Comparison of ENCODE assay signal across 1 cellular context in the genomic region with DNA sequence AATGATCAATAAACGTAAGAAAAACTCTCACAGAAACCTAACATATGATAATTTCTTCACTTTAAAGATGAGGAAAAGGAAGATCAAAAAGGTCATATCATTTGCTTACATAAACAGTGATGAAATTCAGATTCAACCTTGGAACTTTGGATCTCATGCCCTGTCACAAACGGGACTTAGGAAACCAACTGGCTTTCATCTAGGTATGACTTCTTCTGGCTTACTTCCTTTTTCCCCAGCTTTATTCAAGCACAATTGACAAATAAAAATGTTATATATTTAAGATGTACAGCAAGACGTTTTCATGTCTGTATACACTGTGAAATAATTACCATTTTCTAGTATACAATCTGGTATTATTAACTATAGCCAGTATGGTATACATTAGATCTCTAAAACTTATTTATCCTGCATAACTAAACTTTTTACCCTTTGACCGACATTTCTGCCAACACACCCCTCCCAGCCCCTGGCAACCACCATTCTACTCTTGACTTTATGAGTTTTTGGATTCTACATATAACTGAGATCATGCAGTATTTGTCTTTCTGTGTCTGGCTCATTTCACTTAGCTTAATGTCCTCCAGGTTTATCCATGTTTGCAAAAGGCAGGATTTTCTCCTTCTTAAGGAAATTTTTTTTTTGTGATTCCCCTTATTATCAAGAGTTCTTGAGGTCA.
TF ChIP-seq lines count a peak whose summit lies in the region.

No MANE protein-coding gene starts in this region.

TF ChIP-seq in HepG2, 621 proteins besides CTCF, POLR2A, EP300 and RAD21 (continued from another document and continues in another):
- TF ChIP-seq, protein P1, sequence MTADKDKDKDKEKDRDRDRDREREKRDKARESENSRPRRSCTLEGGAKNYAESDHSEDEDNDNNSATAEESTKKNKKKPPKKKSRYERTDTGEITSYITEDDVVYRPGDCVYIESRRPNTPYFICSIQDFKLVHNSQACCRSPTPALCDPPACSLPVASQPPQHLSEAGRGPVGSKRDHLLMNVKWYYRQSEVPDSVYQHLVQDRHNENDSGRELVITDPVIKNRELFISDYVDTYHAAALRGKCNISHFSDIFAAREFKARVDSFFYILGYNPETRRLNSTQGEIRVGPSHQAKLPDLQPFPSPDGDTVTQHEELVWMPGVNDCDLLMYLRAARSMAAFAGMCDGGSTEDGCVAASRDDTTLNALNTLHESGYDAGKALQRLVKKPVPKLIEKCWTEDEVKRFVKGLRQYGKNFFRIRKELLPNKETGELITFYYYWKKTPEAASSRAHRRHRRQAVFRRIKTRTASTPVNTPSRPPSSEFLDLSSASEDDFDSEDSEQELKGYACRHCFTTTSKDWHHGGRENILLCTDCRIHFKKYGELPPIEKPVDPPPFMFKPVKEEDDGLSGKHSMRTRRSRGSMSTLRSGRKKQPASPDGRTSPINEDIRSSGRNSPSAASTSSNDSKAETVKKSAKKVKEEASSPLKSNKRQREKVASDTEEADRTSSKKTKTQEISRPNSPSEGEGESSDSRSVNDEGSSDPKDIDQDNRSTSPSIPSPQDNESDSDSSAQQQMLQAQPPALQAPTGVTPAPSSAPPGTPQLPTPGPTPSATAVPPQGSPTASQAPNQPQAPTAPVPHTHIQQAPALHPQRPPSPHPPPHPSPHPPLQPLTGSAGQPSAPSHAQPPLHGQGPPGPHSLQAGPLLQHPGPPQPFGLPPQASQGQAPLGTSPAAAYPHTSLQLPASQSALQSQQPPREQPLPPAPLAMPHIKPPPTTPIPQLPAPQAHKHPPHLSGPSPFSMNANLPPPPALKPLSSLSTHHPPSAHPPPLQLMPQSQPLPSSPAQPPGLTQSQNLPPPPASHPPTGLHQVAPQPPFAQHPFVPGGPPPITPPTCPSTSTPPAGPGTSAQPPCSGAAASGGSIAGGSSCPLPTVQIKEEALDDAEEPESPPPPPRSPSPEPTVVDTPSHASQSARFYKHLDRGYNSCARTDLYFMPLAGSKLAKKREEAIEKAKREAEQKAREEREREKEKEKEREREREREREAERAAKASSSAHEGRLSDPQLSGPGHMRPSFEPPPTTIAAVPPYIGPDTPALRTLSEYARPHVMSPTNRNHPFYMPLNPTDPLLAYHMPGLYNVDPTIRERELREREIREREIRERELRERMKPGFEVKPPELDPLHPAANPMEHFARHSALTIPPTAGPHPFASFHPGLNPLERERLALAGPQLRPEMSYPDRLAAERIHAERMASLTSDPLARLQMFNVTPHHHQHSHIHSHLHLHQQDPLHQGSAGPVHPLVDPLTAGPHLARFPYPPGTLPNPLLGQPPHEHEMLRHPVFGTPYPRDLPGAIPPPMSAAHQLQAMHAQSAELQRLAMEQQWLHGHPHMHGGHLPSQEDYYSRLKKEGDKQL (CRISPR knock-in tag; IDR thresholded peaks at IDR 0.05; ENCODE audit: low read depth): peak; percentile 59; the same call in 1 of the 2 replicates
- TF ChIP-seq ZFP36L2 (CRISPR knock-in tag; IDR thresholded peaks at IDR 0.05) (no peak), ZNF549 (CRISPR knock-in tag; IDR thresholded peaks at IDR 0.05) (no peak), ZMYM3 (CRISPR knock-in tag; IDR thresholded peaks at IDR 0.05) (no peak), HBP1 (CRISPR knock-in tag; IDR thresholded peaks at IDR 0.05; ENCODE audit: low read depth) (no peak; the same call in 1 of the 2 replicates), HCFC1 (IDR thresholded peaks at IDR 0.05; ENCODE audit: low read depth, low read length) (no peak), JUND (CRISPR knock-in tag; IDR thresholded peaks at IDR 0.05) (no peak), MIXL1 (CRISPR knock-in tag; IDR thresholded peaks at IDR 0.05) (peak; percentile 88), NONO (IDR thresholded peaks at IDR 0.05) (no peak), NONO (CRISPR knock-in tag; conservative IDR thresholded peaks at IDR 0.05) (peak; percentile 54; the same call in 1 of the 2 replicates), REPIN1 (CRISPR knock-in tag; IDR thresholded peaks at IDR 0.05; ENCODE audit: borderline replicate concordance, low read depth) (peak; percentile 65; the same call in 1 of the 2 replicates), KLF16 (CRISPR knock-in tag; IDR thresholded peaks at IDR 0.05) (peak in 1 of 2 experiments; percentile 85; a peak in 1 of 4 replicates), SIX1 (CRISPR knock-in tag; IDR thresholded peaks at IDR 0.05; ENCODE audit: borderline replicate concordance) (peak; percentile 79; the same call in 1 of the 2 replicates), ZNF780A (CRISPR knock-in tag; IDR thresholded peaks at IDR 0.05) (no peak), NFKBIZ (CRISPR knock-in tag; IDR thresholded peaks at IDR 0.05) (peak; percentile 99), HMG20A (CRISPR knock-in tag; IDR thresholded peaks at IDR 0.05; ENCODE audit: borderline replicate concordance) (peak; percentile 94), ZBTB38 (CRISPR knock-in tag; IDR thresholded peaks at IDR 0.05) (no peak), ZFP41 (CRISPR knock-in tag; IDR thresholded peaks at IDR 0.05; ENCODE audit: borderline replicate concordance) (no peak), MZF1 (CRISPR knock-in tag; IDR thresholded peaks at IDR 0.05; ENCODE audit: borderline replicate concordance) (no peak), XBP1 (CRISPR knock-in tag; IDR thresholded peaks at IDR 0.05) (no peak), MBD4 (IDR thresholded peaks at IDR 0.05; ENCODE audit: borderline replicate concordance, low read length) (peak; percentile 60; the same call in 1 of the 2 replicates), ZNF331 (CRISPR knock-in tag; IDR thresholded peaks at IDR 0.05) (peak; percentile 78; the same call in 1 of the 2 replicates), SP140L (CRISPR knock-in tag; IDR thresholded peaks at IDR 0.05; ENCODE audit: borderline replicate concordance) (peak; percentile 87; the same call in 1 of the 2 replicates), ZNF503 (CRISPR knock-in tag; IDR thresholded peaks at IDR 0.05) (peak; percentile 70; the same call in 1 of the 2 replicates), ZNF547 (CRISPR knock-in tag; IDR thresholded peaks at IDR 0.05) (no peak), GATA4 (IDR thresholded peaks at IDR 0.05; ENCODE audit: borderline replicate concordance, low read depth) (peak; percentile 88; the same call in 1 of the 2 replicates), PAX8 (CRISPR knock-in tag; IDR thresholded peaks at IDR 0.05; ENCODE audit: borderline replicate concordance) (no peak), GMEB1 (CRISPR knock-in tag; IDR thresholded peaks at IDR 0.05; ENCODE audit: borderline replicate concordance) (no peak), AGO2 (optimal IDR thresholded peaks at IDR 0.05; ENCODE audit: low read depth, low read length) (no peak), ZFP36L1 (CRISPR knock-in tag; IDR thresholded peaks at IDR 0.05) (no peak), ZNF484 (CRISPR knock-in tag; IDR thresholded peaks at IDR 0.05; ENCODE audit: borderline replicate concordance, low read depth) (no peak), SNAPC2 (CRISPR knock-in tag; IDR thresholded peaks at IDR 0.05) (no peak), ZNF446 (CRISPR knock-in tag; IDR thresholded peaks at IDR 0.05) (no peak), ZFP82 (CRISPR knock-in tag; IDR thresholded peaks at IDR 0.05; ENCODE audit: borderline replicate concordance) (no peak), NFIB (CRISPR knock-in tag; IDR thresholded peaks at IDR 0.05; ENCODE audit: borderline replicate concordance) (no peak), SAP130 (CRISPR knock-in tag; IDR thresholded peaks at IDR 0.05; ENCODE audit: low read depth) (peak; percentile 86), CREM (IDR thresholded peaks at IDR 0.05) (peak; percentile 91), CREM (CRISPR knock-in tag; IDR thresholded peaks at IDR 0.05) (no peak), ZMYM4 (CRISPR knock-in tag; IDR thresholded peaks at IDR 0.05) (peak; percentile 89), GATAD2A (CRISPR knock-in tag; IDR thresholded peaks at IDR 0.05) (peak; percentile 99), HNRNPL (IDR thresholded peaks at IDR 0.05; ENCODE audit: low read depth, low read length) (no peak), ISL2 (CRISPR knock-in tag; IDR thresholded peaks at IDR 0.05) (peak; percentile 97), AHR (CRISPR knock-in tag; IDR thresholded peaks at IDR 0.05) (no peak; the same call in 1 of the 2 replicates), ZNF136 (CRISPR knock-in tag; IDR thresholded peaks at IDR 0.05; ENCODE audit: low read depth) (0 out of 2 replicates have a peak, but pooled peaks have one; percentile 59)
- TF ChIP-seq, protein P2, sequence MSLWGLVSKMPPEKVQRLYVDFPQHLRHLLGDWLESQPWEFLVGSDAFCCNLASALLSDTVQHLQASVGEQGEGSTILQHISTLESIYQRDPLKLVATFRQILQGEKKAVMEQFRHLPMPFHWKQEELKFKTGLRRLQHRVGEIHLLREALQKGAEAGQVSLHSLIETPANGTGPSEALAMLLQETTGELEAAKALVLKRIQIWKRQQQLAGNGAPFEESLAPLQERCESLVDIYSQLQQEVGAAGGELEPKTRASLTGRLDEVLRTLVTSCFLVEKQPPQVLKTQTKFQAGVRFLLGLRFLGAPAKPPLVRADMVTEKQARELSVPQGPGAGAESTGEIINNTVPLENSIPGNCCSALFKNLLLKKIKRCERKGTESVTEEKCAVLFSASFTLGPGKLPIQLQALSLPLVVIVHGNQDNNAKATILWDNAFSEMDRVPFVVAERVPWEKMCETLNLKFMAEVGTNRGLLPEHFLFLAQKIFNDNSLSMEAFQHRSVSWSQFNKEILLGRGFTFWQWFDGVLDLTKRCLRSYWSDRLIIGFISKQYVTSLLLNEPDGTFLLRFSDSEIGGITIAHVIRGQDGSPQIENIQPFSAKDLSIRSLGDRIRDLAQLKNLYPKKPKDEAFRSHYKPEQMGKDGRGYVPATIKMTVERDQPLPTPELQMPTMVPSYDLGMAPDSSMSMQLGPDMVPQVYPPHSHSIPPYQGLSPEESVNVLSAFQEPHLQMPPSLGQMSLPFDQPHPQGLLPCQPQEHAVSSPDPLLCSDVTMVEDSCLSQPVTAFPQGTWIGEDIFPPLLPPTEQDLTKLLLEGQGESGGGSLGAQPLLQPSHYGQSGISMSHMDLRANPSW (CRISPR knock-in tag; IDR thresholded peaks at IDR 0.05; ENCODE audit: borderline replicate concordance): peak; percentile 32; the same call in 1 of the 2 replicates
- TF ChIP-seq, protein P3, sequence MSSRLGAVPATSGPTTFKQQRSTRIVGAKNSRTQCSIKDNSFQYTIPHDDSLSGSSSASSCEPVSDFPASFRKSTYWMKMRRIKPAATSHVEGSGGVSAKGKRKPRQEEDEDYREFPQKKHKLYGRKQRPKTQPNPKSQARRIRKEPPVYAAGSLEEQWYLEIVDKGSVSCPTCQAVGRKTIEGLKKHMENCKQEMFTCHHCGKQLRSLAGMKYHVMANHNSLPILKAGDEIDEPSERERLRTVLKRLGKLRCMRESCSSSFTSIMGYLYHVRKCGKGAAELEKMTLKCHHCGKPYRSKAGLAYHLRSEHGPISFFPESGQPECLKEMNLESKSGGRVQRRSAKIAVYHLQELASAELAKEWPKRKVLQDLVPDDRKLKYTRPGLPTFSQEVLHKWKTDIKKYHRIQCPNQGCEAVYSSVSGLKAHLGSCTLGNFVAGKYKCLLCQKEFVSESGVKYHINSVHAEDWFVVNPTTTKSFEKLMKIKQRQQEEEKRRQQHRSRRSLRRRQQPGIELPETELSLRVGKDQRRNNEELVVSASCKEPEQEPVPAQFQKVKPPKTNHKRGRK (CRISPR knock-in tag; IDR thresholded peaks at IDR 0.05): no peak
- TF ChIP-seq, protein P4, sequence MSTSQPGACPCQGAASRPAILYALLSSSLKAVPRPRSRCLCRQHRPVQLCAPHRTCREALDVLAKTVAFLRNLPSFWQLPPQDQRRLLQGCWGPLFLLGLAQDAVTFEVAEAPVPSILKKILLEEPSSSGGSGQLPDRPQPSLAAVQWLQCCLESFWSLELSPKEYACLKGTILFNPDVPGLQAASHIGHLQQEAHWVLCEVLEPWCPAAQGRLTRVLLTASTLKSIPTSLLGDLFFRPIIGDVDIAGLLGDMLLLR (CRISPR knock-in tag; IDR thresholded peaks at IDR 0.05): no peak
- TF ChIP-seq, protein P5, sequence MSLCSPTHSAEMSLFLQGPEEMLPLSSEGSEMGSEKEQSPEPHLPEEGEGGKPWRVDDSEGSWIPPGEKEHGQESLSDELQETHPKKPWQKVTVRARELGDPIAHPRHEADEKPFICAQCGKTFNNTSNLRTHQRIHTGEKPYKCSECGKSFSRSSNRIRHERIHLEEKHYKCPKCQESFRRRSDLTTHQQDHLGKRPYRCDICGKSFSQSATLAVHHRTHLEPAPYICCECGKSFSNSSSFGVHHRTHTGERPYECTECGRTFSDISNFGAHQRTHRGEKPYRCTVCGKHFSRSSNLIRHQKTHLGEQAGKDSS (CRISPR knock-in tag; IDR thresholded peaks at IDR 0.05; ENCODE audit: borderline replicate concordance, low read depth): no peak
